8 cellular contexts compared by ENCODE assay signal in genomic region chr2:25341753-25342371, GRCh38. TPM values are rescaled to one million over a fixed set of nuclear protein-coding genes. Genes with fewer than 3 reads are reported as not detected.
DNase-seq lines count a peak whose midpoint lies in the region; ATAC-seq, FAIRE-seq and TF ChIP-seq lines count a peak whose summit lies in the region.

DNMT3A (minus strand) TSS chr2:25341925; CDS start chr2:25313984, 27,941 bp downstream.

- ATAC-seq in GM21390 (IDR thresholded peaks at IDR 0.05; ENCODE audit: unreplicated experiment) (peak; percentile 36), Right ventricle myocardium inferior (peak; percentile 51)
- ATAC-seq in activated naive CD8-positive, alpha-beta T cell treated with anti-CD3 and anti-CD28 coated beads, Interleukin-2, amount 10 ng/mL, durations not matched to agents 7 days and 5 days (ENCODE audit: low read depth): peak; percentile 46

- CTCF ChIA-PET in Calu3 (lab: Charles Lee): no interaction called here

- peaks cover 20% of the 10 kb centered on the region for H3K36me3 Mint-ChIP-seq in Calu3 (ENCODE audit: insufficient read depth, unreplicated experiment)
- no peaks in the 10 kb centered on the region for H3K36me3 Mint-ChIP-seq in activated naive CD8-positive, alpha-beta T cell treated with anti-CD3 and anti-CD28 coated beads, Interleukin-2, amount 10 ng/mL, durations not matched to agents 7 days and 5 days

- DNase-seq in Calu3 (peak; percentile 42), HTR-8/SVneo (ENCODE audit: insufficient read length, low spot score) (peak; percentile 51), SK-MEL-5 (ENCODE audit: low read depth, low spot score) (peak; percentile 66), Right ventricle myocardium inferior (ENCODE audit: missing footprints) (peak; percentile 89), occipital lobe (lab: John Stamatoyannopoulos, UW) (peak; percentile 76), urothelium cell line (ENCODE audit: low spot score) (peak; percentile 86)
- peak; percentile 74 for DNase-seq in activated naive CD8-positive, alpha-beta T cell treated with anti-CD3 and anti-CD28 coated beads, Interleukin-2, amount 10 ng/mL, durations not matched to agents 7 days and 5 days

- no TSS peak for BruUV-seq in Calu3 (replicated peaks; lab: Mats Ljungman, UMichigan)

- no peaks in the 10 kb centered on the region for H3K27me3 Mint-ChIP-seq in Calu3 (ENCODE audit: unreplicated experiment)
- no peaks in the 10 kb centered on the region for H3K27me3 Mint-ChIP-seq in activated naive CD8-positive, alpha-beta T cell treated with anti-CD3 and anti-CD28 coated beads, Interleukin-2, amount 10 ng/mL, durations not matched to agents 7 days and 5 days

- H3K9me3 Mint-ChIP-seq in Calu3 (ENCODE audit: low read depth, unreplicated experiment): no peaks in the 10 kb centered on the region
- no peaks in the 10 kb centered on the region for H3K9me3 Mint-ChIP-seq in activated naive CD8-positive, alpha-beta T cell treated with anti-CD3 and anti-CD28 coated beads, Interleukin-2, amount 10 ng/mL, durations not matched to agents 7 days and 5 days

- H3K4me3 Mint-ChIP-seq in Calu3 (ENCODE audit: low read depth, unreplicated experiment): peak within 1 kb of the TSS; percentile 86
- peak within 1 kb of the TSS; percentile 88 for H3K4me3 Mint-ChIP-seq in activated naive CD8-positive, alpha-beta T cell treated with anti-CD3 and anti-CD28 coated beads, Interleukin-2, amount 10 ng/mL, durations not matched to agents 7 days and 5 days

- H3K4me1 Mint-ChIP-seq in Calu3 (ENCODE audit: low read depth, unreplicated experiment): no peaks in the 10 kb centered on the region
- peaks cover 31% of the 10 kb centered on the region for H3K4me1 Mint-ChIP-seq in activated naive CD8-positive, alpha-beta T cell treated with anti-CD3 and anti-CD28 coated beads, Interleukin-2, amount 10 ng/mL, durations not matched to agents 7 days and 5 days

- no peak for TF ChIP-seq CTCF in Calu3 (IDR thresholded peaks at IDR 0.05; ENCODE audit: unreplicated experiment)

- FAIRE-seq in HTR-8/SVneo (lab: Jason Lieb, UNC) (peak; percentile 81), urothelium cell line (lab: Jason Lieb, UNC) (peak; percentile 35)

- intact Hi-C loops in Calu3 (cut with micrococcal nuclease; ENCODE audit: unreplicated experiment): no loop called here
- intact Hi-C loops in Right ventricle myocardium inferior (cut with DNase I): loop anchor here (1.0 to 5.0 kb wide), 5 partner anchors 34 to 90 kb away; no protein-coding TSS in a partner anchor

- H3K27ac Mint-ChIP-seq in Calu3 (ENCODE audit: unreplicated experiment): peak within 1 kb of the TSS; percentile 60
- H3K27ac Mint-ChIP-seq in activated naive CD8-positive, alpha-beta T cell treated with anti-CD3 and anti-CD28 coated beads, Interleukin-2, amount 10 ng/mL, durations not matched to agents 7 days and 5 days: peak within 1 kb of the TSS; percentile 88

- in situ Hi-C loops in SK-MEL-5 (cut with HindIII; ENCODE audit: low pct_unique_long_range_greater_than_20kb, low sequenced_read_pairs): no loop called here

- POLR2A ChIA-PET in activated naive CD8-positive, alpha-beta T cell treated with anti-CD3 and anti-CD28 coated beads, Interleukin-2, amount 10 ng/mL, durations not matched to agents 7 days and 5 days (lab: Charles Lee): interaction anchor here (0.5 to 2.2 kb wide), 7 partner anchors 8 to 139 kb away, joined by 3 to 5 read pairs (median 4); no protein-coding TSS in a partner anchor

RNA-seq across cellular contexts. Expression of gene DNMT3A, which starts in this region (rescaled TPM):
- total RNA-seq in Calu3 (2022) (32.8 and 35.7 TPM in 2 replicates), Right ventricle myocardium inferior (18.6 TPM), occipital lobe (53.3 TPM)
- 11.8 and 16.6 TPM in 2 replicates for total RNA-seq in SK-MEL-5 (2014; rRNA removed; shearing (Covaris generic))
- polyA plus RNA-seq in SK-MEL-5 (2015; cell fraction: cytosol; rRNA removed): 9.2 and 15.7 TPM in 2 replicates
- 54.3 and 66.5 TPM in 2 replicates for polyA plus RNA-seq in SK-MEL-5 (2015; cell fraction: nucleus; rRNA removed)
- 10 to 100 TPM; 76.7 to 84.7 TPM for total RNA-seq in activated naive CD8-positive, alpha-beta T cell treated with anti-CD3 and anti-CD28 coated beads, Interleukin-2, amount 10 ng/mL, durations not matched to agents 7 days and 5 days

Comparison
In these comparisons a context has a peak if more than half of its experiments do, and no peak if none do; other contexts are left out.
1. Peak in every context shown above with its lines: DNase-seq and ATAC-seq.